In the genomic region with DNA sequence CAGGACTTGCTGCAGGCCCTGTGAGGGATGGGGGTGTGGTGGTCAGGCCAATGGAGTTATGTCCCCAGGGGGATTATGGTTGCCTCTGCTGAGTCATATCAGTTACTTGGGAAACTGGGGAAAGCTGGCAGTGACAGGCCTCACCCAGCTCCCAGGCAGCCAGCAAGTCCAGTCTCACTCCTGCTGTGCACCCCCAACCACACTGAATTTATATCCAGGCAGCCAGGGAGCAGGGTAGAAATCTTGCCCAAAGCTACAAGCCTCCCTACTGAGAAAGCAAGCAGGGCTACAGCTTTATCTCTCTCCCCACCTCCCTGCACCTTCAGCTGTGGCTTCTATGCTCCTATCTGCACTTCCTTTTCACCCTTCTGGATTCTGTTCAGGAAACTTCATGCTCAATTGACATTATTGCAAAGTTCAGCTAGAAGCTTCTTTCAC, we compare ENCODE assay signal across 20 cellular contexts.
DNase-seq lines count a peak whose midpoint lies in the region; ATAC-seq, FAIRE-seq and TF ChIP-seq lines count a peak whose summit lies in the region.
"Had no signal": no experiment of that assay in that cellular context is flagged by ENCODE, and none has a peak within 500 bp of the region (broad histone marks: within the 10 kb centered on the region; RNA-seq: fewer than 3 reads in every experiment).

No MANE protein-coding gene starts in this region.

- H2BK5ac ChIP-seq in mesendoderm (ENCODE audit: low read length) = peak overlapping the region; percentile 85

- H3K9ac ChIP-seq in mesendoderm (ENCODE audit: low read length) = no peak overlapping the region
- H3K9ac ChIP-seq: BLaER1 treated with 17β-estradiol and CSF1 and Interleukin-3, amounts not matched to agents 10 nM and 100 nM had no signal

- no peak overlapping the region for H2BK15ac ChIP-seq in mesendoderm (replicated peaks; ENCODE audit: low read depth)

- FAIRE-seq in H54 (lab: Jason Lieb, UNC) = no peak
- FAIRE-seq: GM12878, GM18507, HepG2, RCC 7860 had no signal

- peak overlapping the region; percentile 91 for H3K27ac ChIP-seq in mesendoderm (ENCODE audit: low read depth, low read length)
- H3K27ac ChIP-seq in psoas muscle = no peak overlapping the region
- H3K27ac ChIP-seq: BLaER1 treated with 17β-estradiol and CSF1 and Interleukin-3, amounts not matched to agents 10 nM and 100 nM had no signal

- H3K27me3 ChIP-seq in MG63 (no peaks in the 10 kb centered on the region), mesendoderm (ENCODE audit: insufficient read depth, low read length, poor library complexity) (no peaks in the 10 kb centered on the region), psoas muscle (ENCODE audit: insufficient read depth in 3 of 3, low read length in 2 of 3) (no peaks in the 10 kb centered on the region)
- H3K27me3 ChIP-seq: BLaER1 treated with 17β-estradiol and CSF1 and Interleukin-3, amounts not matched to agents 10 nM and 100 nM had no signal

- H3K9me3 ChIP-seq in MG63 = no peaks in the 10 kb centered on the region
- H3K9me3 ChIP-seq in psoas muscle = no peaks in the 10 kb centered on the region
- H3K9me3 ChIP-seq: BLaER1 treated with 17β-estradiol and CSF1 and Interleukin-3, amounts not matched to agents 10 nM and 100 nM had no signal

- H2BK120ac ChIP-seq in mesendoderm (ENCODE audit: low read depth, low read length) = no peak overlapping the region

- no peak for ATAC-seq in psoas muscle
- ATAC-seq in HG03175 (IDR thresholded peaks at IDR 0.05; ENCODE audit: unreplicated experiment) = no peak
- ATAC-seq: GM12878, HepG2 had no signal

- H4K8ac ChIP-seq in mesendoderm (ENCODE audit: low read depth, low read length) = no peak overlapping the region

- intact Hi-C loops in psoas muscle (cut with DNase I) = no loop called here

- peak overlapping the region; percentile 65 for H2AK5ac ChIP-seq in mesendoderm (ENCODE audit: low read length)

- H3K36me3 ChIP-seq in MG63 = no peaks in the 10 kb centered on the region
- no peaks in the 10 kb centered on the region for H3K36me3 ChIP-seq in mesendoderm (ENCODE audit: control insufficient read depth, insufficient read depth, low read length)
- no peaks in the 10 kb centered on the region for H3K36me3 ChIP-seq in psoas muscle (ENCODE audit: insufficient read depth in 1 of 2, low read depth in 1 of 2)
- H3K36me3 ChIP-seq: BLaER1 treated with 17β-estradiol and CSF1 and Interleukin-3, amounts not matched to agents 10 nM and 100 nM had no signal

- H3K18ac ChIP-seq in mesendoderm (ENCODE audit: low read length) = no peak overlapping the region

- no peak for TF ChIP-seq POLR2A in H54 (IDR thresholded peaks at IDR 0.05; ENCODE audit: low read depth, low read length)

- no peak overlapping the region for H3K4ac ChIP-seq in mesendoderm (ENCODE audit: low read depth, low read length)

- H3K4me1 ChIP-seq in mesendoderm (ENCODE audit: control insufficient read depth, low read depth, low read length) (peaks cover 2% of the 10 kb centered on the region), psoas muscle (no peaks in the 10 kb centered on the region)
- H3K4me1 ChIP-seq: BLaER1 treated with 17β-estradiol and CSF1 and Interleukin-3, amounts not matched to agents 10 nM and 100 nM had no signal

- H3K4me3 ChIP-seq in MG63 (no peak overlapping the region), mesendoderm (ENCODE audit: low read length) (no peak overlapping the region), psoas muscle (no peak overlapping the region)
- H3K4me3 ChIP-seq: BLaER1 treated with 17β-estradiol and CSF1 and Interleukin-3, amounts not matched to agents 10 nM and 100 nM; GM12878 had no signal

- peak; percentile 25 for DNase-seq in ELF-1 (ENCODE audit: low read depth, low spot score)
- DNase-seq in MG63 = peak; percentile 52
- peak; percentile 79 for DNase-seq in RPMI7951 (ENCODE audit: low read depth)
- peak; percentile 51 for DNase-seq in mesendoderm
- DNase-seq in H54 (ENCODE audit: insufficient read length, low spot score) = no peak
- DNase-seq in psoas muscle = no peak
- DNase-seq: DMS153, MV-4-11, NCI-H1436 treated with DMSO at 0.1 percent for 48 hours, NCI-H2107, NCI-H446, NCI-H774, SHP77 treated with DMSO at 0.1 percent for 48 hours, T-helper 2 cell had no signal

- H3K79me2 ChIP-seq in mesendoderm (ENCODE audit: control insufficient read depth, insufficient read depth, low read length) = no peaks in the 10 kb centered on the region

- peak overlapping the region; percentile 50 for H3K56ac ChIP-seq in mesendoderm (ENCODE audit: low read length)

- H3K4me2 ChIP-seq in mesendoderm (ENCODE audit: low read length) = no peak overlapping the region
- H3K4me2 ChIP-seq: BLaER1 treated with 17β-estradiol and CSF1 and Interleukin-3, amounts not matched to agents 10 nM and 100 nM had no signal

- no peak overlapping the region for H4K5ac ChIP-seq in mesendoderm (ENCODE audit: low read length)

- H3K79me1 ChIP-seq in mesendoderm (ENCODE audit: low read length) = no peaks in the 10 kb centered on the region

- no peak for TF ChIP-seq CTCF in psoas muscle (IDR thresholded peaks at IDR 0.05)

- H3K23ac ChIP-seq in mesendoderm (ENCODE audit: low read length) = no peak overlapping the region

Comparison
In these comparisons a context has a peak if more than half of its experiments do, and no peak if none do; other contexts are left out.
1. DNase-seq: peak in ELF-1 (single experiment), MG63 (single experiment), RPMI7951 (single experiment) and mesendoderm (single experiment); none in H54 (single experiment) and psoas muscle (0 of 2).